In the genomic region with DNA sequence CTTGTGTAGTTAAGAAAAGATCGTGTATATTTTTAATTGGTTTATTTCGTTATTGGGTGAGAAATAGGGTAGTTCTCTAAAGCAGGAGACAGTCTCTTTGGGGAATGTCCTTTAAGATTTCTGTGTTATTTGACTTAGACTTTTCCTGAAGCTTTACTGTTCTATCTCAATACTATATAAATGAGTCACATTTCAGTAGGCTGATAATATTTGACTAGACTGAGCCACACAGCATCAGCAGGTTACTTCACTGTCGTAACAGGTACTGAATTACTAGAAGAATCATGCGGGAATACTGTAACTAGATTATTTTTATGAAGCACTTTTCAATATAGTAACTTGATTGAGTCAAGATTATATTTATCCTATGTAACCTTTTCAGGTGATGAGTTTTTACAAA, we compare ENCODE assay signal across 8 cellular contexts. TPM values are rescaled to one million over a fixed set of nuclear protein-coding genes. Genes with fewer than 3 reads are reported as not detected.
DNase-seq lines count a peak whose midpoint lies in the region; ATAC-seq and TF ChIP-seq lines count a peak whose summit lies in the region.

No MANE protein-coding gene starts in this region.

- peak overlapping the region; percentile 93 for H3K4me3 ChIP-seq in left ventricle myocardium inferior
- H3K4me3 ChIP-seq in aorta (ENCODE audit: low read length in 2 of 2) = peak overlapping the region; percentile 5 to 98

- H3K4me1 Mint-ChIP-seq in activated T-helper 17 cell treated with anti-CD3 and anti-CD28 coated beads, Interleukin-2, amount 50 U/mL, for 72 hours = peaks cover 61% of the 10 kb centered on the region

- peak overlapping the region; percentile 92 for H3K27ac Mint-ChIP-seq in activated T-helper 17 cell treated with anti-CD3 and anti-CD28 coated beads, Interleukin-2, amount 50 U/mL, for 72 hours

- no peak overlapping the region for H3K27ac ChIP-seq in left ventricle myocardium inferior (replicated peaks)
- no peak overlapping the region for H3K27ac ChIP-seq in aorta (ENCODE audit: low read depth in 1 of 2, low read length in 2 of 2)

- no peak for TF ChIP-seq CTCF in left ventricle myocardium inferior (IDR thresholded peaks at IDR 0.05; ENCODE audit: borderline replicate concordance)

- peak overlapping the region; percentile 99 for H3K4me3 Mint-ChIP-seq in activated T-helper 17 cell treated with anti-CD3 and anti-CD28 coated beads, Interleukin-2, amount 50 U/mL, for 72 hours

- H3K27me3 ChIP-seq in left ventricle myocardium inferior (ENCODE audit: low read depth) (no peaks in the 10 kb centered on the region), aorta (ENCODE audit: control insufficient read depth in 1 of 2, insufficient read depth in 2 of 2, low read length in 1 of 2) (no peaks in the 10 kb centered on the region)

- no peak for DNase-seq in left ventricle myocardium inferior
- no peak for DNase-seq in Right ventricle myocardium inferior (ENCODE audit: missing footprints)
- DNase-seq in left colon = no peak
- DNase-seq in aorta = no peak
- DNase-seq in UCSD-AML1 (lab: John Stamatoyannopoulos, UW; ENCODE audit: unreplicated experiment) = no peak
- no peak for DNase-seq in activated effector memory CD4-positive, alpha-beta T cell treated with anti-CD3 and anti-CD28 coated beads, Interleukin-2, amount 50 U/mL, for 16 hours
- no peak for DNase-seq in NOMO-1 (lab: John Stamatoyannopoulos, UW; ENCODE audit: unreplicated experiment in 2 of 2)

- 56 to 59% methylated on average over 4 of the region's 4 CpGs for WGBS in aorta, 2 donors

- H3K9me3 ChIP-seq in left ventricle myocardium inferior (replicated peaks) (no peaks in the 10 kb centered on the region), aorta (ENCODE audit: control insufficient read depth, low read length) (peaks cover under 1% of the 10 kb centered on the region)

- H3K4me1 ChIP-seq in left ventricle myocardium inferior = peaks cover 77% of the 10 kb centered on the region
- peaks cover 3% of the 10 kb centered on the region in 2 donors for H3K4me1 ChIP-seq in aorta (ENCODE audit: control insufficient read depth in 1 of 2, insufficient read depth in 2 of 2, low read length in 2 of 2)

- intact Hi-C loops in left ventricle myocardium inferior (cut with micrococcal nuclease) = loop anchor here (10.0 kb wide), 1 partner anchor 104 kb away; a partner anchor contains a TSS
- intact Hi-C loops in Right ventricle myocardium inferior (cut with DNase I) = loop anchor here (5.0 to 10.0 kb wide), 3 partner anchors 102 to 254 kb away; a partner anchor contains a TSS
- intact Hi-C loops in left colon (cut with DNase I, micrococcal nuclease) = loop anchor here in 1 of 2 donors (5.0 kb wide), 1 partner anchor 257 kb away; a partner anchor contains a TSS
- intact Hi-C loops in aorta (cut with DNase I) = loop anchor here in 1 of 2 donors (5.0 to 10.0 kb wide), 2 partner anchors 102 to 254 kb away; a partner anchor contains a TSS

- ATAC-seq in Right ventricle myocardium inferior (no peak), left colon (peak; percentile 46), aorta (ENCODE audit: low FRiP score) (no peak)
- peak; percentile 48 for ATAC-seq in activated T-helper 17 cell treated with anti-CD3 and anti-CD28 coated beads, Interleukin-2, amount 50 U/mL, for 72 hours (replicated peaks)

- no peaks in the 10 kb centered on the region for H3K36me3 ChIP-seq in left ventricle myocardium inferior
- H3K36me3 ChIP-seq in aorta (ENCODE audit: control insufficient read depth in 1 of 2, insufficient read depth in 2 of 2, low read length in 1 of 2) = peaks cover 0 to 2% of the 10 kb centered on the region in 2 donors

- H3K36me3 Mint-ChIP-seq in activated T-helper 17 cell treated with anti-CD3 and anti-CD28 coated beads, Interleukin-2, amount 50 U/mL, for 72 hours (ENCODE audit: low read depth) = peaks cover 25% of the 10 kb centered on the region

- H3K9me3 Mint-ChIP-seq in activated T-helper 17 cell treated with anti-CD3 and anti-CD28 coated beads, Interleukin-2, amount 50 U/mL, for 72 hours = peaks cover 5% of the 10 kb centered on the region

- H3K27me3 Mint-ChIP-seq in activated T-helper 17 cell treated with anti-CD3 and anti-CD28 coated beads, Interleukin-2, amount 50 U/mL, for 72 hours = no peaks in the 10 kb centered on the region

RNA-seq across cellular contexts. Expression of a gene that starts 1.4 kb away (rescaled TPM):
- total RNA-seq in left ventricle myocardium inferior = 32.1 TPM
- total RNA-seq in Right ventricle myocardium inferior = 27.3 TPM
- 10 to 100 TPM; 24.0 to 39.5 TPM for total RNA-seq in activated T-helper 17 cell treated with anti-CD3 and anti-CD28 coated beads, Interleukin-2, amount 50 U/mL, for 72 hours
- total RNA-seq in left colon = 10 to 100 TPM; 47.4 to 48.4 TPM
- total RNA-seq in aorta = 10 to 100 TPM; 24.5 to 24.7 TPM
- 10 to 100 TPM; 11.6 to 18.8 TPM for polyA plus RNA-seq in aorta

Comparison
In these comparisons a context has a peak if more than half of its experiments do, and no peak if none do; other contexts are left out.
1. ATAC-seq: peak in activated T-helper 17 cell treated with anti-CD3 and anti-CD28 coated beads, Interleukin-2, amount 50 U/mL, for 72 hours (single experiment) and left colon (single experiment); none in Right ventricle myocardium inferior (single experiment) and aorta (single experiment).